In the genomic region with DNA sequence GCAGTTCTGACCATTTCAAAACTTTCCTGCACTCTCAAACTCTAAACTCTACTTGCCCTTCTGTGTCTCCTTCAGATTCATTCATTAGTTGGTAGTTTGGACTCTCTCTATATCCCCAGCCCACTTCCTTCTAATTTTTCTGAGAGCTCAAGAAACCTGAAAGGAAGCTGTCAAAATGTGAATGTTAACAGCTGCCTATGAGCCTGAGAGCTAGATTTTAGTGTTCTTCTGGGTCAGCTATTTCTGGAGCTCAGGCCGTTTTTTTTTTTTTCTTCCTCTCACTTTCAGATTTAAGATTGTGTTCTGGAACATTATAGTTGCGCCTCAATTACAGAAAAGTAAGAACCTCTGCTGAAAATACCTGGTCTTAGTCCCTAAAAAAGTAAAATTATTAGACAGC, we compare ENCODE assay signal across 11 cellular contexts.
DNase-seq lines count a peak whose midpoint lies in the region; ATAC-seq and TF ChIP-seq lines count a peak whose summit lies in the region.
"Had no signal": no experiment of that assay in that cellular context is flagged by ENCODE, and none has a peak within 500 bp of the region (broad histone marks: within the 10 kb centered on the region; RNA-seq: fewer than 3 reads in every experiment).

No MANE protein-coding gene starts in this region.

- H3K36me3 ChIP-seq in OCI-LY1 (ENCODE audit: insufficient read depth, low read length) = peaks cover 38% of the 10 kb centered on the region
- H3K36me3 ChIP-seq in neuronal stem cell (replicated peaks in 1 of 2; ENCODE audit: control insufficient read depth in 2 of 2, insufficient read depth in 2 of 2, low read length in 2 of 2) = peaks cover 2 to 96% of the 10 kb centered on the region in 2 donors
- no peaks in the 10 kb centered on the region for H3K36me3 ChIP-seq in breast epithelium

- H3K4me1 ChIP-seq in OCI-LY1 (ENCODE audit: insufficient read depth, low read length, severe bottlenecking) (peaks cover 20% of the 10 kb centered on the region), neuronal stem cell (ENCODE audit: control insufficient read depth in 2 of 2, insufficient read depth in 1 of 2, low read depth in 1 of 2, low read length in 2 of 2) (no peaks in the 10 kb centered on the region), breast epithelium (peaks cover 0 to 10% of the 10 kb centered on the region in 2 donors)

- H2AK5ac ChIP-seq in neuronal stem cell (ENCODE audit: low read depth, low read length) = no peak overlapping the region

- no peak overlapping the region for H3K14ac ChIP-seq in neuronal stem cell (ENCODE audit: low read length)

- H3K9me3 ChIP-seq in OCI-LY1 (ENCODE audit: low read length) (no peaks in the 10 kb centered on the region), neuronal stem cell (replicated peaks in 1 of 2; ENCODE audit: control insufficient read depth in 2 of 2, insufficient read depth in 1 of 2, low read depth in 1 of 2, low read length in 2 of 2) (no peaks in the 10 kb centered on the region), breast epithelium (no peaks in the 10 kb centered on the region)

- H2AFZ ChIP-seq in OCI-LY1 (ENCODE audit: low read length) (no peak overlapping the region), neuronal stem cell (ENCODE audit: low read length) (no peak overlapping the region)

- H4K8ac ChIP-seq in neuronal stem cell (ENCODE audit: low read depth, low read length) = no peak overlapping the region

- H2BK120ac ChIP-seq in neuronal stem cell (ENCODE audit: low read depth, low read length) = no peak overlapping the region

- H3K79me1 ChIP-seq in neuronal stem cell (ENCODE audit: low read depth, low read length) = no peaks in the 10 kb centered on the region

- H3K4me3 ChIP-seq in OCI-LY1 (ENCODE audit: low read depth, low read length, poor library complexity, severe bottlenecking) = no peak overlapping the region
- H3K4me3 ChIP-seq in neuronal stem cell (ENCODE audit: low read length in 2 of 2) = no peak overlapping the region
- no peak overlapping the region for H3K4me3 ChIP-seq in breast epithelium
- H3K4me3 ChIP-seq: skin epidermis had no signal

- no peak for TF ChIP-seq POLR2A in breast epithelium (IDR thresholded peaks at IDR 0.05)

- no peak overlapping the region for H2BK5ac ChIP-seq in neuronal stem cell (ENCODE audit: low read length)

- no peaks in the 10 kb centered on the region for H3F3A ChIP-seq in OCI-LY1 (ENCODE audit: insufficient read depth, low read length)

- H4K20me1 ChIP-seq in OCI-LY1 (ENCODE audit: insufficient read depth, low read length) = no peaks in the 10 kb centered on the region

- H2BK15ac ChIP-seq in neuronal stem cell (ENCODE audit: low read length) = no peak overlapping the region

- no peak overlapping the region for H4K91ac ChIP-seq in neuronal stem cell (ENCODE audit: low read depth, low read length, poor library complexity)

- H3K27ac ChIP-seq in OCI-LY1 (ENCODE audit: low read depth, low read length, poor library complexity, severe bottlenecking) = peak overlapping the region; percentile 39
- no peak overlapping the region for H3K27ac ChIP-seq in neuronal stem cell (replicated peaks; ENCODE audit: low read length)
- peak overlapping the region in 1 of 2 donors; percentile 50 for H3K27ac ChIP-seq in breast epithelium

- H3K18ac ChIP-seq in neuronal stem cell (ENCODE audit: low read length) = no peak overlapping the region

- H3K9me2 ChIP-seq in OCI-LY1 (ENCODE audit: low read depth, low read length) = no peaks in the 10 kb centered on the region

- ATAC-seq in GM19023 (IDR thresholded peaks at IDR 0.05; ENCODE audit: unreplicated experiment) (peak; percentile 87), HG02623 (IDR thresholded peaks at IDR 0.05; ENCODE audit: unreplicated experiment) (peak; percentile 87)

- H3K4me2 ChIP-seq in OCI-LY1 (ENCODE audit: low read length) (no peak overlapping the region), neuronal stem cell (ENCODE audit: insufficient read depth, low read length, poor library complexity, severe bottlenecking) (no peak overlapping the region)

- H3K27me3 ChIP-seq in OCI-LY1 (ENCODE audit: insufficient read depth, low read length) (no peaks in the 10 kb centered on the region), neuronal stem cell (ENCODE audit: control insufficient read depth in 3 of 3, insufficient read depth in 3 of 3, low read depth in 1 of 3, low read length in 3 of 3) (no peaks in the 10 kb centered on the region), breast epithelium (no peaks in the 10 kb centered on the region)

- intact Hi-C loops in breast epithelium (cut with DNase I; ENCODE audit: low total_unique reads) = no loop called here

- no peak overlapping the region for H3K9ac ChIP-seq in OCI-LY1 (ENCODE audit: low read length)
- H3K9ac ChIP-seq in neuronal stem cell (ENCODE audit: low read depth, low read length, poor library complexity) = no peak overlapping the region

- H3K79me2 ChIP-seq in OCI-LY1 (ENCODE audit: insufficient read depth, low read length) = no peaks in the 10 kb centered on the region

- no peak overlapping the region for H2BK12ac ChIP-seq in neuronal stem cell (ENCODE audit: low read length)

- no peak overlapping the region for H3K4ac ChIP-seq in neuronal stem cell (ENCODE audit: low read length)

- H3K23ac ChIP-seq in neuronal stem cell (ENCODE audit: low read depth, low read length, poor library complexity) = no peak overlapping the region

- WGBS in neuronal stem cell (ENCODE audit: extremely low coverage in 2 of 2, insufficient read length in 2 of 2, insufficient replicate concordance in 1 of 2), 2 donors = no CpG with 5 or more reads among the region's 2 CpGs

- no peak for TF ChIP-seq CTCF in OCI-LY1 (IDR thresholded peaks at IDR 0.05; ENCODE audit: low read length)
- TF ChIP-seq CTCF in breast epithelium (IDR thresholded peaks at IDR 0.05) = no peak

- DNase-seq in retina = peak; percentile 33
- DNase-seq in neuronal stem cell (ENCODE audit: low spot score) = no peak
- DNase-seq in NCI-H524 (lab: John Stamatoyannopoulos, UW) = no peak
- DNase-seq in hypothalamus (lab: John Stamatoyannopoulos, UW) = no peak
- DNase-seq in breast epithelium (ENCODE audit: low spot score in 2 of 2) = no peak
- DNase-seq: activated CD8-positive, alpha-beta memory T cell treated with anti-CD3 and anti-CD28 coated beads for 24 hours; NCI-H446 had no signal
